ENCODE assay signal across 8 cellular contexts in genomic region chr20:53422039-53422438, GRCh38.
"Had no signal": no experiment of that assay in that cellular context is flagged by ENCODE, and none has a peak within 500 bp of the region (broad histone marks: within the 10 kb centered on the region; RNA-seq: fewer than 3 reads in every experiment).

No MANE protein-coding gene starts in this region.

- FAIRE-seq: G401.6, GM12878, GM12891, GM12892, GM18507, GM19239 had no signal

- DNase-seq: GDM1, GF-D8 had no signal

- ATAC-seq: GM12878 had no signal

- H3K4me3 ChIP-seq: GM12878 had no signal
